In the genomic region with DNA sequence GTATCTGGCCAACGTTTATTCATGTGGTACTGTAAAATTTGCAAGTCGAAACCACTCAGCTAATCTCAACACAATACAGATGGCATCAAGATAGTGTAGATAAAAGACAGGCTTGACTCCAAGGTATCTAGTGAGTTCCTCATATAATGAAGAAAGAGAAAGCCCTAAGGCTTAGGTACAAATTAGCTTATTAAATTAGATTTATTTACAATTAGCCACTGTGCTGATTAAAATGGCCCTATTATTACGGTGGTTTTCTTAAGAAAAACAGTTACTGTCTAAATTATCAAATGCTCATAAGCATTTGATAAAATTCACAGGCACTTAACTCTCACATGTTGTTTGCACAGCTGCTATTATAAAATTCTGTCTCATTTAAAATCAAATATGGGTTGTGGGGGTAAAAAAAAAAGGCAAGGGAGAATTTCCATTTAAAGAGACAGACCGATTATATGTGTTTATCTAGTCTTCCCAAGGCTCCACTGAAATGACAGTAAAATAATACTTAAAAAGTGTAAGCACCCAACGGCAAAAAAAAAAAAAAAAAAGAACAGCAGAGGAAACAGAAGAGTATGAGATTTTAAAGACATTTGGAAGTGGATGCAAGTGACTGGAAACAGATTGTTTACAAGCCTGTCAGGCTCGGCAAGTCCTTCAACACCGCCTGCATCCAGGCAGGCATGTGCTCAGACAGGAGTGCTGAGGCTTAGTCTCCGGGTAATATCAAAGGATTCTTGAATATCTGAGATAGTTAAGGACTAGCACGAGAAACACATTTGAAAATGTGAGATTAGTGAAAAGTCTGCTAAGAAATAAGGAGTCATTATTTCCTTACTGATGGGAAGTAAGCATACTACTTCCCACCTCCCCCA, we compare ENCODE assay signal across 1 cellular context.
TF ChIP-seq lines count a peak whose summit lies in the region.

No MANE protein-coding gene starts in this region.

TF ChIP-seq in GM23338, 12 proteins besides CTCF, POLR2A, EP300 and RAD21 (continued from another document):
- TF ChIP-seq, protein P1, sequence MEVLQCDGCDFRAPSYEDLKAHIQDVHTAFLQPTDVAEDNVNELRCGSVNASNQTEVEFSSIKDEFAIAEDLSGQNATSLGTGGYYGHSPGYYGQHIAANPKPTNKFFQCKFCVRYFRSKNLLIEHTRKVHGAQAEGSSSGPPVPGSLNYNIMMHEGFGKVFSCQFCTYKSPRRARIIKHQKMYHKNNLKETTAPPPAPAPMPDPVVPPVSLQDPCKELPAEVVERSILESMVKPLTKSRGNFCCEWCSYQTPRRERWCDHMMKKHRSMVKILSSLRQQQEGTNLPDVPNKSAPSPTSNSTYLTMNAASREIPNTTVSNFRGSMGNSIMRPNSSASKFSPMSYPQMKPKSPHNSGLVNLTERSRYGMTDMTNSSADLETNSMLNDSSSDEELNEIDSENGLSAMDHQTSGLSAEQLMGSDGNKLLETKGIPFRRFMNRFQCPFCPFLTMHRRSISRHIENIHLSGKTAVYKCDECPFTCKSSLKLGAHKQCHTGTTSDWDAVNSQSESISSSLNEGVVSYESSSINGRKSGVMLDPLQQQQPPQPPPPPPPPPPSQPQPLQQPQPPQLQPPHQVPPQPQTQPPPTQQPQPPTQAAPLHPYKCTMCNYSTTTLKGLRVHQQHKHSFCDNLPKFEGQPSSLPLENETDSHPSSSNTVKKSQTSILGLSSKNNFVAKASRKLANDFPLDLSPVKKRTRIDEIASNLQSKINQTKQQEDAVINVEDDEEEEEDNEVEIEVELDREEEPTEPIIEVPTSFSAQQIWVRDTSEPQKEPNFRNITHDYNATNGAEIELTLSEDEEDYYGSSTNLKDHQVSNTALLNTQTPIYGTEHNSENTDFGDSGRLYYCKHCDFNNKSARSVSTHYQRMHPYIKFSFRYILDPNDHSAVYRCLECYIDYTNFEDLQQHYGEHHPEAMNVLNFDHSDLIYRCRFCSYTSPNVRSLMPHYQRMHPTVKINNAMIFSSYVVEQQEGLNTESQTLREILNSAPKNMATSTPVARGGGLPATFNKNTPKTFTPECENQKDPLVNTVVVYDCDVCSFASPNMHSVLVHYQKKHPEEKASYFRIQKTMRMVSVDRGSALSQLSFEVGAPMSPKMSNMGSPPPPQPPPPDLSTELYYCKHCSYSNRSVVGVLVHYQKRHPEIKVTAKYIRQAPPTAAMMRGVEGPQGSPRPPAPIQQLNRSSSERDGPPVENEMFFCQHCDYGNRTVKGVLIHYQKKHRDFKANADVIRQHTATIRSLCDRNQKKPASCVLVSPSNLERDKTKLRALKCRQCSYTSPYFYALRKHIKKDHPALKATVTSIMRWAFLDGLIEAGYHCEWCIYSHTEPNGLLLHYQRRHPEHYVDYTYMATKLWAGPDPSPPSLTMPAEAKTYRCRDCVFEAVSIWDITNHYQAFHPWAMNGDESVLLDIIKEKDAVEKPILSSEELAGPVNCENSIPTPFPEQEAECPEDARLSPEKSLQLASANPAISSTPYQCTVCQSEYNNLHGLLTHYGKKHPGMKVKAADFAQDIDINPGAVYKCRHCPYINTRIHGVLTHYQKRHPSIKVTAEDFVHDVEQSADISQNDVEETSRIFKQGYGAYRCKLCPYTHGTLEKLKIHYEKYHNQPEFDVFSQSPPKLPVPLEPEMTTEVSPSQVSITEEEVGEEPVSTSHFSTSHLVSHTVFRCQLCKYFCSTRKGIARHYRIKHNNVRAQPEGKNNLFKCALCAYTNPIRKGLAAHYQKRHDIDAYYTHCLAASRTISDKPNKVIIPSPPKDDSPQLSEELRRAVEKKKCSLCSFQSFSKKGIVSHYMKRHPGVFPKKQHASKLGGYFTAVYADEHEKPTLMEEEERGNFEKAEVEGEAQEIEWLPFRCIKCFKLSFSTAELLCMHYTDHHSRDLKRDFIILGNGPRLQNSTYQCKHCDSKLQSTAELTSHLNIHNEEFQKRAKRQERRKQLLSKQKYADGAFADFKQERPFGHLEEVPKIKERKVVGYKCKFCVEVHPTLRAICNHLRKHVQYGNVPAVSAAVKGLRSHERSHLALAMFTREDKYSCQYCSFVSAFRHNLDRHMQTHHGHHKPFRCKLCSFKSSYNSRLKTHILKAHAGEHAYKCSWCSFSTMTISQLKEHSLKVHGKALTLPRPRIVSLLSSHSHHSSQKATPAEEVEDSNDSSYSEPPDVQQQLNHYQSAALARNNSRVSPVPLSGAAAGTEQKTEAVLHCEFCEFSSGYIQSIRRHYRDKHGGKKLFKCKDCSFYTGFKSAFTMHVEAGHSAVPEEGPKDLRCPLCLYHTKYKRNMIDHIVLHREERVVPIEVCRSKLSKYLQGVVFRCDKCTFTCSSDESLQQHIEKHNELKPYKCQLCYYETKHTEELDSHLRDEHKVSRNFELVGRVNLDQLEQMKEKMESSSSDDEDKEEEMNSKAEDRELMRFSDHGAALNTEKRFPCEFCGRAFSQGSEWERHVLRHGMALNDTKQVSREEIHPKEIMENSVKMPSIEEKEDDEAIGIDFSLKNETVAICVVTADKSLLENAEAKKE (CRISPR knock-in tag; IDR thresholded peaks at IDR 0.05): no peak
- TF ChIP-seq, protein P2, sequence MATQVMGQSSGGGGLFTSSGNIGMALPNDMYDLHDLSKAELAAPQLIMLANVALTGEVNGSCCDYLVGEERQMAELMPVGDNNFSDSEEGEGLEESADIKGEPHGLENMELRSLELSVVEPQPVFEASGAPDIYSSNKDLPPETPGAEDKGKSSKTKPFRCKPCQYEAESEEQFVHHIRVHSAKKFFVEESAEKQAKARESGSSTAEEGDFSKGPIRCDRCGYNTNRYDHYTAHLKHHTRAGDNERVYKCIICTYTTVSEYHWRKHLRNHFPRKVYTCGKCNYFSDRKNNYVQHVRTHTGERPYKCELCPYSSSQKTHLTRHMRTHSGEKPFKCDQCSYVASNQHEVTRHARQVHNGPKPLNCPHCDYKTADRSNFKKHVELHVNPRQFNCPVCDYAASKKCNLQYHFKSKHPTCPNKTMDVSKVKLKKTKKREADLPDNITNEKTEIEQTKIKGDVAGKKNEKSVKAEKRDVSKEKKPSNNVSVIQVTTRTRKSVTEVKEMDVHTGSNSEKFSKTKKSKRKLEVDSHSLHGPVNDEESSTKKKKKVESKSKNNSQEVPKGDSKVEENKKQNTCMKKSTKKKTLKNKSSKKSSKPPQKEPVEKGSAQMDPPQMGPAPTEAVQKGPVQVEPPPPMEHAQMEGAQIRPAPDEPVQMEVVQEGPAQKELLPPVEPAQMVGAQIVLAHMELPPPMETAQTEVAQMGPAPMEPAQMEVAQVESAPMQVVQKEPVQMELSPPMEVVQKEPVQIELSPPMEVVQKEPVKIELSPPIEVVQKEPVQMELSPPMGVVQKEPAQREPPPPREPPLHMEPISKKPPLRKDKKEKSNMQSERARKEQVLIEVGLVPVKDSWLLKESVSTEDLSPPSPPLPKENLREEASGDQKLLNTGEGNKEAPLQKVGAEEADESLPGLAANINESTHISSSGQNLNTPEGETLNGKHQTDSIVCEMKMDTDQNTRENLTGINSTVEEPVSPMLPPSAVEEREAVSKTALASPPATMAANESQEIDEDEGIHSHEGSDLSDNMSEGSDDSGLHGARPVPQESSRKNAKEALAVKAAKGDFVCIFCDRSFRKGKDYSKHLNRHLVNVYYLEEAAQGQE (IDR thresholded peaks at IDR 0.05; ENCODE audit: unreplicated experiment): no peak
- TF ChIP-seq CREB1 (CRISPR knock-in tag; IDR thresholded peaks at IDR 0.05; ENCODE audit: low read depth) (no peak), POLR2AphosphoS5 (IDR thresholded peaks at IDR 0.05; ENCODE audit: low read depth) (no peak), ZNF114 (CRISPR knock-in tag; IDR thresholded peaks at IDR 0.05) (no peak), STAT1 (IDR thresholded peaks at IDR 0.05; ENCODE audit: unreplicated experiment) (no peak), ZNF331 (CRISPR knock-in tag; IDR thresholded peaks at IDR 0.05; ENCODE audit: low read depth) (no peak), EZH2phosphoT487 (IDR thresholded peaks at IDR 0.05; ENCODE audit: unreplicated experiment) (no peak), EZH2 (IDR thresholded peaks at IDR 0.05; ENCODE audit: low read depth, unreplicated experiment) (no peak)
- TF ChIP-seq, protein P3, sequence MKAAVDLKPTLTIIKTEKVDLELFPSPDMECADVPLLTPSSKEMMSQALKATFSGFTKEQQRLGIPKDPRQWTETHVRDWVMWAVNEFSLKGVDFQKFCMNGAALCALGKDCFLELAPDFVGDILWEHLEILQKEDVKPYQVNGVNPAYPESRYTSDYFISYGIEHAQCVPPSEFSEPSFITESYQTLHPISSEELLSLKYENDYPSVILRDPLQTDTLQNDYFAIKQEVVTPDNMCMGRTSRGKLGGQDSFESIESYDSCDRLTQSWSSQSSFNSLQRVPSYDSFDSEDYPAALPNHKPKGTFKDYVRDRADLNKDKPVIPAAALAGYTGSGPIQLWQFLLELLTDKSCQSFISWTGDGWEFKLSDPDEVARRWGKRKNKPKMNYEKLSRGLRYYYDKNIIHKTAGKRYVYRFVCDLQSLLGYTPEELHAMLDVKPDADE (IDR thresholded peaks at IDR 0.05): no peak
